Comparison of ENCODE assay signal across 23 cellular contexts in genomic region chr3:181971424-181971823, GRCh38.
DNase-seq lines count a peak whose midpoint lies in the region; ATAC-seq, FAIRE-seq and TF ChIP-seq lines count a peak whose summit lies in the region.
"Had no signal": no experiment of that assay in that cellular context is flagged by ENCODE, and none has a peak within 500 bp of the region (broad histone marks: within the 10 kb centered on the region; RNA-seq: fewer than 3 reads in every experiment).

No MANE protein-coding gene starts in this region.

- peaks cover 2% of the 10 kb centered on the region for H3K36me3 Mint-ChIP-seq in neural crest cell (ENCODE audit: low read depth)
- H3K36me3 Mint-ChIP-seq: CD4-positive, CD25-positive, alpha-beta regulatory T cell; CD8-positive, alpha-beta T cell had no signal

- no peak overlapping the region for H3K27ac ChIP-seq in OCI-LY3 (ENCODE audit: low read length)
- H3K27ac ChIP-seq in body of pancreas: no peak overlapping the region
- H3K27ac ChIP-seq: 22Rv1, BLaER1, C4-2B, GM23248 had no signal

- TF ChIP-seq POLR2A in GM12892 (IDR thresholded peaks at IDR 0.05; ENCODE audit: low read depth, low read length) (no peak), body of pancreas (IDR thresholded peaks at IDR 0.05) (no peak)

- WGBS in body of pancreas, 2 donors: 45 to 53% methylated on average over 2 of the region's 2 CpGs

- H3K4me2 ChIP-seq in OCI-LY3 (ENCODE audit: low read length): no peak overlapping the region
- H3K4me2 ChIP-seq: BLaER1 had no signal

- H3K27ac Mint-ChIP-seq in neural crest cell (ENCODE audit: unreplicated experiment): peak overlapping the region; percentile 36
- H3K27ac Mint-ChIP-seq: B cell; CD4-positive, CD25-positive, alpha-beta regulatory T cell; CD8-positive, alpha-beta T cell had no signal

- peak; percentile 9 for FAIRE-seq in GM12892 (lab: Jason Lieb, UNC)
- FAIRE-seq: A204.1, G401.6, GM19239 had no signal

- H3K79me2 ChIP-seq in OCI-LY3 (ENCODE audit: low read length): no peaks in the 10 kb centered on the region

- H3K4me3 ChIP-seq in OCI-LY3 (ENCODE audit: low read length): no peak overlapping the region
- H3K4me3 ChIP-seq in body of pancreas: no peak overlapping the region
- H3K4me3 ChIP-seq: BLaER1, GM23248 had no signal

- no peak overlapping the region for H3K4me3 Mint-ChIP-seq in neural crest cell
- H3K4me3 Mint-ChIP-seq: B cell; CD4-positive, CD25-positive, alpha-beta regulatory T cell; CD8-positive, alpha-beta T cell; H9 had no signal

- ATAC-seq in esophagus mucosa (peak; percentile 58), body of pancreas (no peak)
- ATAC-seq: CD8-positive, alpha-beta T cell; HCT116 had no signal

- H3K4me1 ChIP-seq in OCI-LY3 (ENCODE audit: low read length) (no peaks in the 10 kb centered on the region), body of pancreas (no peaks in the 10 kb centered on the region)
- H3K4me1 ChIP-seq: BLaER1, Caco-2 had no signal

- H3K4me1 Mint-ChIP-seq in neural crest cell: peaks cover 30% of the 10 kb centered on the region
- H3K4me1 Mint-ChIP-seq: B cell; CD4-positive, CD25-positive, alpha-beta regulatory T cell had no signal

- intact Hi-C loops in body of pancreas (cut with DNase I): no loop called here

- H3K36me3 ChIP-seq in OCI-LY3 (replicated peaks; ENCODE audit: low read depth, low read length) (no peaks in the 10 kb centered on the region), body of pancreas (replicated peaks in 1 of 2; ENCODE audit: insufficient read depth in 1 of 2, low read depth in 2 of 2) (no peaks in the 10 kb centered on the region)
- H3K36me3 ChIP-seq: BLaER1 had no signal

- H3K9me3 Mint-ChIP-seq in neural crest cell: no peaks in the 10 kb centered on the region
- H3K9me3 Mint-ChIP-seq: CD8-positive, alpha-beta T cell; H9 had no signal

- no peaks in the 10 kb centered on the region for H3K9me3 ChIP-seq in OCI-LY3 (ENCODE audit: insufficient read depth, low read length)
- no peaks in the 10 kb centered on the region for H3K9me3 ChIP-seq in body of pancreas
- H3K9me3 ChIP-seq: BLaER1, Caco-2 had no signal

- DNase-seq in GM12892 (ENCODE audit: insufficient read length) (no peak), neural crest cell (ENCODE audit: low read depth, low spot score) (no peak), HK-2 (ENCODE audit: unreplicated experiment) (no peak), T-helper 9 cell (no peak), NCI-H1105 (lab: John Stamatoyannopoulos, UW) (no peak), body of pancreas (no peak)
- DNase-seq: Caco-2; CD4-positive, CD25-positive, alpha-beta regulatory T cell; CD8-positive, alpha-beta T cell; DMS153; DND-41; GM23248; H9 had no signal

- H3K9ac ChIP-seq in OCI-LY3 (ENCODE audit: low read length): no peak overlapping the region
- H3K9ac ChIP-seq: BLaER1, GM23248 had no signal

- no peak for TF ChIP-seq CTCF in OCI-LY3 (IDR thresholded peaks at IDR 0.05; ENCODE audit: low read depth, low read length)
- no peak for TF ChIP-seq CTCF in neural crest cell (conservative IDR thresholded peaks at IDR 0.05)
- TF ChIP-seq CTCF in body of pancreas (IDR thresholded peaks at IDR 0.05): no peak

- H2AFZ ChIP-seq in OCI-LY3 (ENCODE audit: low read depth, low read length): peak overlapping the region; percentile 58; the same call in 1 of the 2 replicates
- H2AFZ ChIP-seq: GM23248 had no signal

- H3K27me3 Mint-ChIP-seq in neural crest cell (ENCODE audit: low read depth): no peaks in the 10 kb centered on the region
- H3K27me3 Mint-ChIP-seq: CD4-positive, CD25-positive, alpha-beta regulatory T cell had no signal

- H3K27me3 ChIP-seq in OCI-LY3 (ENCODE audit: low read depth, low read length) (no peaks in the 10 kb centered on the region; the same call in 1 of the 2 replicates), body of pancreas (no peaks in the 10 kb centered on the region)
- H3K27me3 ChIP-seq: BLaER1 had no signal

- no peaks in the 10 kb centered on the region for H4K20me1 ChIP-seq in OCI-LY3 (ENCODE audit: insufficient read depth, low read length)
- H4K20me1 ChIP-seq: BLaER1 had no signal
